ENCODE assay signal across 8 cellular contexts in genomic region chr11:46242961-46243795, GRCh38. TPM values are rescaled to one million over a fixed set of nuclear protein-coding genes. Genes with fewer than 3 reads are reported as not detected.
DNase-seq lines count a peak whose midpoint lies in the region; ATAC-seq and TF ChIP-seq lines count a peak whose summit lies in the region.

No MANE protein-coding gene starts in this region.

- H3K4me3 ChIP-seq in Karpas-422 (ENCODE audit: low read length) (peak overlapping the region; percentile 78), fibroblast of lung (replicated peaks in 1 of 4; ENCODE audit: control extremely low read depth in 1 of 4, insufficient read depth in 1 of 4, low read depth in 3 of 4, low read length in 4 of 4) (peak overlapping the region; percentile 35 to 52 (median 50))
- peak overlapping the region; percentile 63 for H3K4me3 ChIP-seq in naive thymus-derived CD4-positive, alpha-beta T cell (ENCODE audit: low read length)

- H2AFZ ChIP-seq in Karpas-422 (ENCODE audit: low read length), result peak overlapping the region; percentile 87
- H2AFZ ChIP-seq in fibroblast of lung (ENCODE audit: low read length), result peak overlapping the region; percentile 77

- H3K79me2 ChIP-seq in Karpas-422 (ENCODE audit: low read length), result no peaks in the 10 kb centered on the region
- H3K79me2 ChIP-seq in fibroblast of lung (ENCODE audit: control insufficient read depth, insufficient read depth, low read length), result peaks cover 2% of the 10 kb centered on the region

- peak; percentile 82 for DNase-seq in DMS53 treated with DMSO at 0.1 percent for 48 hours (lab: John Stamatoyannopoulos, UW; ENCODE audit: unreplicated experiment)
- peak; percentile 94 for DNase-seq in Karpas-422
- peak; percentile 91 for DNase-seq in RPMI7951 (ENCODE audit: low read depth)
- peak; percentile 68 to 85 for DNase-seq in activated T-helper 1 cell treated with anti-CD3 and anti-CD28 coated beads, Interleukin-2, amount 50 U/mL, for 16 hours (ENCODE audit: low read depth in 1 of 2, low spot score in 1 of 2)
- peak; percentile 92 to 98 for DNase-seq in fibroblast of lung (ENCODE audit: low read depth in 2 of 2)
- peak; percentile 74 to 93 (median 82) for DNase-seq in naive thymus-derived CD4-positive, alpha-beta T cell
- DNase-seq in stimulated activated CD8-positive, alpha-beta memory T cell treated with anti-CD3 and anti-CD28 coated beads, Interleukin-7, amount 100 ng/mL, for 48 hours (ENCODE audit: extremely low read depth in 1 of 2, low read depth in 1 of 2), result peak; percentile 84 to 88

- no peak for TF ChIP-seq CTCF in fibroblast of lung (conservative IDR thresholded peaks at IDR 0.05 in 1 of 2, IDR thresholded peaks at IDR 0.05 in 1 of 2; ENCODE audit: low read depth in 1 of 2, low read length in 2 of 2)

- CTCF ChIA-PET in naive thymus-derived CD4-positive, alpha-beta T cell (lab: Charles Lee), result interaction anchor here (0.7 to 3.0 kb wide), 12 partner anchors 8 to 288 kb away, joined by 3 to 14 read pairs (median 5); no protein-coding TSS in a partner anchor

- peak overlapping the region; percentile 53 to 90 (median 86) for H3K4me3 Mint-ChIP-seq in naive thymus-derived CD4-positive, alpha-beta T cell

- peaks cover 0 to 8% (median 4%) of the 10 kb centered on the region in 5 donors for H3K27me3 Mint-ChIP-seq in naive thymus-derived CD4-positive, alpha-beta T cell

- no peaks in the 10 kb centered on the region for H3K9me3 Mint-ChIP-seq in naive thymus-derived CD4-positive, alpha-beta T cell

- no peaks in the 10 kb centered on the region for H3K36me3 Mint-ChIP-seq in naive thymus-derived CD4-positive, alpha-beta T cell

- peak; percentile 67 for ATAC-seq in GM21825 (IDR thresholded peaks at IDR 0.05; ENCODE audit: unreplicated experiment)
- ATAC-seq in naive thymus-derived CD4-positive, alpha-beta T cell, result peak; percentile 79

- H3K9ac ChIP-seq in Karpas-422 (ENCODE audit: low read length) (peak overlapping the region; percentile 80), fibroblast of lung (ENCODE audit: insufficient read depth, low read length) (peak overlapping the region; percentile 71)

- H3K27ac ChIP-seq in Karpas-422 (ENCODE audit: low read length) (peak overlapping the region; percentile 45; the same call in 1 of the 2 replicates), fibroblast of lung (ENCODE audit: insufficient read depth, low read length) (peak overlapping the region; percentile 89)
- peak overlapping the region; percentile 45 for H3K27ac ChIP-seq in naive thymus-derived CD4-positive, alpha-beta T cell (ENCODE audit: low read depth, low read length)

- peaks cover 5 to 33% (median 18%) of the 10 kb centered on the region in 7 donors for H3K4me1 Mint-ChIP-seq in naive thymus-derived CD4-positive, alpha-beta T cell

- peak overlapping the region in 4 of 9 donors; percentile 53 to 83 (median 62) for H3K27ac Mint-ChIP-seq in naive thymus-derived CD4-positive, alpha-beta T cell

- intact Hi-C loops in naive thymus-derived CD4-positive, alpha-beta T cell (cut with micrococcal nuclease), result loop anchor here (1.0 kb wide), 5 partner anchors 52 to 374 kb away; partner anchors contain the start of genes ATG13 (in 1 of the 2) and HARBI1 (in 1 of the 2)

- H3K9me3 ChIP-seq in Karpas-422 (ENCODE audit: low read length) (no peaks in the 10 kb centered on the region), fibroblast of lung (ENCODE audit: control insufficient read depth, insufficient read depth, low read depth, low read length) (no peaks in the 10 kb centered on the region)
- no peaks in the 10 kb centered on the region for H3K9me3 ChIP-seq in naive thymus-derived CD4-positive, alpha-beta T cell (ENCODE audit: control insufficient read depth in 2 of 3, low read length in 3 of 3)

- no peaks in the 10 kb centered on the region for H3K9me2 ChIP-seq in Karpas-422 (replicated peaks; ENCODE audit: insufficient read depth, low read length)

- POLR2A ChIA-PET in naive thymus-derived CD4-positive, alpha-beta T cell (lab: Charles Lee), result interaction anchor here (0.6 to 1.9 kb wide), 8 partner anchors 12 to 107 kb away, joined by 3 to 7 read pairs (median 4); no protein-coding TSS in a partner anchor

- H3K4me1 ChIP-seq in Karpas-422 (ENCODE audit: low read length), result peaks cover 23% of the 10 kb centered on the region
- peaks cover 20% of the 10 kb centered on the region for H3K4me1 ChIP-seq in fibroblast of lung (ENCODE audit: control insufficient read depth, extremely low read depth, insufficient read depth, low read length)
- H3K4me1 ChIP-seq in naive thymus-derived CD4-positive, alpha-beta T cell (ENCODE audit: control insufficient read depth in 2 of 2, insufficient read depth in 2 of 2, low read length in 2 of 2), result peaks cover 12 to 14% of the 10 kb centered on the region in 2 donors

- H3K4me2 ChIP-seq in Karpas-422 (ENCODE audit: low read depth, low read length, poor library complexity, severe bottlenecking) (peak overlapping the region; percentile 95), fibroblast of lung (ENCODE audit: extremely low read depth, insufficient read depth, low read length) (peak overlapping the region; percentile 92)

- H3K36me3 ChIP-seq in Karpas-422 (ENCODE audit: insufficient read depth, low read length) (no peaks in the 10 kb centered on the region), fibroblast of lung (ENCODE audit: control insufficient read depth, insufficient read depth, low read length) (no peaks in the 10 kb centered on the region)
- no peaks in the 10 kb centered on the region for H3K36me3 ChIP-seq in naive thymus-derived CD4-positive, alpha-beta T cell (ENCODE audit: control insufficient read depth in 2 of 3, insufficient read depth in 3 of 3, low read length in 3 of 3)

- H4K20me1 ChIP-seq in Karpas-422 (ENCODE audit: insufficient read depth, low read depth, low read length) (no peaks in the 10 kb centered on the region), fibroblast of lung (ENCODE audit: control insufficient read depth, extremely low read depth, insufficient read depth, low read length) (no peaks in the 10 kb centered on the region)

- no peaks in the 10 kb centered on the region for H3K27me3 ChIP-seq in Karpas-422 (ENCODE audit: low read length)
- H3K27me3 ChIP-seq in fibroblast of lung (ENCODE audit: control insufficient read depth, insufficient read depth, low read length), result no peaks in the 10 kb centered on the region
- H3K27me3 ChIP-seq in naive thymus-derived CD4-positive, alpha-beta T cell (ENCODE audit: control insufficient read depth in 2 of 2, insufficient read depth in 2 of 2, low read length in 2 of 2), result no peaks in the 10 kb centered on the region

RNA-seq across cellular contexts. Expression of gene CREB3L1, which starts 34.3 kb away (rescaled TPM):
- total RNA-seq in Karpas-422 (2014; rRNA removed; shearing (Covaris generic); ENCODE audit: low replicate concordance), result not detected in 2 replicates
- 11.1 and 11.3 TPM in 2 replicates for total RNA-seq in RPMI7951 (2014; rRNA removed; shearing (Covaris generic))
- total RNA-seq in fibroblast of lung, result 14.4 and 28.4 TPM in 2 replicates
- 18.8 and 31.2 TPM in 2 replicates for polyA plus RNA-seq in fibroblast of lung
- 112 and 132 TPM in 2 replicates for polyA plus RNA-seq in fibroblast of lung (2012)
- polyA minus RNA-seq in fibroblast of lung (ENCODE audit: low replicate concordance), result 267 and 318 TPM in 2 replicates
- total RNA-seq in naive thymus-derived CD4-positive, alpha-beta T cell, result not detected
- polyA plus RNA-seq in naive thymus-derived CD4-positive, alpha-beta T cell, result not detected

Comparison
In these comparisons a context has a peak if more than half of its experiments do, and no peak if none do; other contexts are left out.
1. Peak in every context shown above with its lines: DNase-seq, ATAC-seq, H3K4me3 ChIP-seq and H3K27ac ChIP-seq.
2. RNA of gene CREB3L1, which starts 34.3 kb away (total RNA-seq): 14.4 to 28.4 TPM in fibroblast of lung and 11.1 to 11.3 TPM in RPMI7951; not detected in Karpas-422 and not detected in naive thymus-derived CD4-positive, alpha-beta T cell; every median in the first group is over 10 times any median in the second.